8 cellular contexts compared by ENCODE assay signal in genomic region chr10:101355307-101355706, GRCh38. TPM values are rescaled to one million over a fixed set of nuclear protein-coding genes. Genes with fewer than 3 reads are reported as not detected.
A peak's percentile ranks its signal among the peaks of the same experiment; 100 is the strongest.
DNase-seq lines count a peak whose midpoint lies in the region; ATAC-seq and TF ChIP-seq lines count a peak whose summit lies in the region.

No MANE protein-coding gene starts in this region.

- H3K4me3 ChIP-seq in GM23338 (peak overlapping the region; percentile 70), Panc1 (ENCODE audit: low read depth in 2 of 2, low read length in 2 of 2) (peak overlapping the region; percentile 70 to 77), epithelial cell of proximal tubule (ENCODE audit: low read depth, low read length) (peak overlapping the region; percentile 85), rectal smooth muscle tissue (ENCODE audit: low read length) (peak overlapping the region; percentile 94)

- ATAC-seq in GM23338 (no peak), Panc1 (no peak), GM18909 (IDR thresholded peaks at IDR 0.05; ENCODE audit: poor library complexity, unreplicated experiment) (no peak)

- POLR2A ChIA-PET in Panc1 (lab: Charles Lee), result no interaction called here

- H3K9me3 ChIP-seq in Panc1 (ENCODE audit: control insufficient read depth, insufficient read depth, low read depth, low read length), result no peaks in the 10 kb centered on the region

- no peak for TF ChIP-seq CTCF in GM23338 (conservative IDR thresholded peaks at IDR 0.05; ENCODE audit: low read depth in 2 of 2)
- TF ChIP-seq CTCF in Panc1 (IDR thresholded peaks at IDR 0.05), result no peak
- no peak for TF ChIP-seq CTCF in epithelial cell of proximal tubule (conservative IDR thresholded peaks at IDR 0.05; ENCODE audit: low read depth, low read length)

- peaks cover 38% of the 10 kb centered on the region for H3K79me2 ChIP-seq in GM23338 (replicated peaks; ENCODE audit: insufficient read depth)

- H2AFZ ChIP-seq in GM23338, result no peak overlapping the region

- peaks cover 13% of the 10 kb centered on the region for H3K4me1 ChIP-seq in GM23338 (ENCODE audit: insufficient read depth)
- peaks cover 9% of the 10 kb centered on the region; the same call in 1 of the 2 replicates for H3K4me1 ChIP-seq in Panc1 (ENCODE audit: control insufficient read depth, insufficient read depth, low read length)
- H3K4me1 ChIP-seq in rectal smooth muscle tissue (ENCODE audit: control insufficient read depth, insufficient read depth, low read length), result peaks cover 7% of the 10 kb centered on the region

- H3F3A ChIP-seq in GM23338 (replicated peaks; ENCODE audit: low read depth), result peaks cover 6% of the 10 kb centered on the region; the same call in 1 of the 2 replicates

- no peaks in the 10 kb centered on the region for H4K20me1 ChIP-seq in GM23338 (replicated peaks; ENCODE audit: insufficient read depth)

- H3K27me3 Mint-ChIP-seq in GM23338 (ENCODE audit: insufficient read depth, low read depth, poor library complexity), result peaks cover 14% of the 10 kb centered on the region

- H3K27me3 ChIP-seq in GM23338 (ENCODE audit: insufficient read depth) (no peaks in the 10 kb centered on the region), Panc1 (ENCODE audit: control insufficient read depth, insufficient read depth, low read length) (no peaks in the 10 kb centered on the region), rectal smooth muscle tissue (ENCODE audit: control insufficient read depth, insufficient read depth, low read length) (no peaks in the 10 kb centered on the region)

- CTCF ChIA-PET in Panc1 (lab: Charles Lee), result no interaction called here

- in situ Hi-C loops in Panc1 (cut with HindIII; ENCODE audit: low pct_unique_long_range_greater_than_20kb, low sequenced_read_pairs) (no loop called here), KBM-7 (cut with MboI; ENCODE audit: low pct_unique_long_range_greater_than_20kb, low sequenced_read_pairs) (no loop called here)

- H3K36me3 ChIP-seq in GM23338 (ENCODE audit: insufficient read depth) (no peaks in the 10 kb centered on the region), Panc1 (ENCODE audit: control insufficient read depth, insufficient read depth, low read length) (peaks cover 7% of the 10 kb centered on the region; the same call in 1 of the 2 replicates), rectal smooth muscle tissue (ENCODE audit: control insufficient read depth, insufficient read depth, low read length) (no peaks in the 10 kb centered on the region)

- H3K36me3 Mint-ChIP-seq in GM23338 (ENCODE audit: low read depth), result peaks cover 3% of the 10 kb centered on the region; the same call in 1 of the 3 replicates

- H3K27ac ChIP-seq in GM23338 (ENCODE audit: low read depth), result no peak overlapping the region
- peak overlapping the region; percentile 79; the same call in 1 of the 2 replicates for H3K27ac ChIP-seq in Panc1 (ENCODE audit: low read length)
- peak overlapping the region; percentile 92 for H3K27ac ChIP-seq in rectal smooth muscle tissue (ENCODE audit: low read depth, low read length)

- DNase-seq in GM23338 (ENCODE audit: low spot score) (no peak), Panc1 (ENCODE audit: low read depth, low spot score) (no peak), epithelial cell of proximal tubule (ENCODE audit: low read depth) (no peak), KBM-7 (no peak), cerebellar nuclear complex (lab: John Stamatoyannopoulos, UW) (no peak), islet precursor cell (no peak)

- H3K9ac ChIP-seq in rectal smooth muscle tissue (ENCODE audit: low read length), result no peak overlapping the region

- no peak overlapping the region for H3K27ac Mint-ChIP-seq in GM23338

- no peaks in the 10 kb centered on the region; the same call in 2 of the 3 replicates for H3K9me3 Mint-ChIP-seq in GM23338

- no peaks in the 10 kb centered on the region for H3K9me2 ChIP-seq in GM23338 (ENCODE audit: insufficient read depth)

- intact Hi-C loops in Panc1 (cut with micrococcal nuclease; ENCODE audit: unreplicated experiment), result no loop called here

- BruUV-seq in Panc1 (replicated peaks; lab: Mats Ljungman, UMichigan), result TSS peak; percentile 82

- peak overlapping the region; percentile 87 for H3K4me2 ChIP-seq in GM23338

- H3K4me1 Mint-ChIP-seq in GM23338, result peaks cover 10% of the 10 kb centered on the region

- peak overlapping the region; percentile 91 for H3K4me3 Mint-ChIP-seq in GM23338

TF ChIP-seq in GM23338, 12 proteins besides CTCF, POLR2A, EP300 and RAD21 (continues in another document):
- TF ChIP-seq, protein P1, sequence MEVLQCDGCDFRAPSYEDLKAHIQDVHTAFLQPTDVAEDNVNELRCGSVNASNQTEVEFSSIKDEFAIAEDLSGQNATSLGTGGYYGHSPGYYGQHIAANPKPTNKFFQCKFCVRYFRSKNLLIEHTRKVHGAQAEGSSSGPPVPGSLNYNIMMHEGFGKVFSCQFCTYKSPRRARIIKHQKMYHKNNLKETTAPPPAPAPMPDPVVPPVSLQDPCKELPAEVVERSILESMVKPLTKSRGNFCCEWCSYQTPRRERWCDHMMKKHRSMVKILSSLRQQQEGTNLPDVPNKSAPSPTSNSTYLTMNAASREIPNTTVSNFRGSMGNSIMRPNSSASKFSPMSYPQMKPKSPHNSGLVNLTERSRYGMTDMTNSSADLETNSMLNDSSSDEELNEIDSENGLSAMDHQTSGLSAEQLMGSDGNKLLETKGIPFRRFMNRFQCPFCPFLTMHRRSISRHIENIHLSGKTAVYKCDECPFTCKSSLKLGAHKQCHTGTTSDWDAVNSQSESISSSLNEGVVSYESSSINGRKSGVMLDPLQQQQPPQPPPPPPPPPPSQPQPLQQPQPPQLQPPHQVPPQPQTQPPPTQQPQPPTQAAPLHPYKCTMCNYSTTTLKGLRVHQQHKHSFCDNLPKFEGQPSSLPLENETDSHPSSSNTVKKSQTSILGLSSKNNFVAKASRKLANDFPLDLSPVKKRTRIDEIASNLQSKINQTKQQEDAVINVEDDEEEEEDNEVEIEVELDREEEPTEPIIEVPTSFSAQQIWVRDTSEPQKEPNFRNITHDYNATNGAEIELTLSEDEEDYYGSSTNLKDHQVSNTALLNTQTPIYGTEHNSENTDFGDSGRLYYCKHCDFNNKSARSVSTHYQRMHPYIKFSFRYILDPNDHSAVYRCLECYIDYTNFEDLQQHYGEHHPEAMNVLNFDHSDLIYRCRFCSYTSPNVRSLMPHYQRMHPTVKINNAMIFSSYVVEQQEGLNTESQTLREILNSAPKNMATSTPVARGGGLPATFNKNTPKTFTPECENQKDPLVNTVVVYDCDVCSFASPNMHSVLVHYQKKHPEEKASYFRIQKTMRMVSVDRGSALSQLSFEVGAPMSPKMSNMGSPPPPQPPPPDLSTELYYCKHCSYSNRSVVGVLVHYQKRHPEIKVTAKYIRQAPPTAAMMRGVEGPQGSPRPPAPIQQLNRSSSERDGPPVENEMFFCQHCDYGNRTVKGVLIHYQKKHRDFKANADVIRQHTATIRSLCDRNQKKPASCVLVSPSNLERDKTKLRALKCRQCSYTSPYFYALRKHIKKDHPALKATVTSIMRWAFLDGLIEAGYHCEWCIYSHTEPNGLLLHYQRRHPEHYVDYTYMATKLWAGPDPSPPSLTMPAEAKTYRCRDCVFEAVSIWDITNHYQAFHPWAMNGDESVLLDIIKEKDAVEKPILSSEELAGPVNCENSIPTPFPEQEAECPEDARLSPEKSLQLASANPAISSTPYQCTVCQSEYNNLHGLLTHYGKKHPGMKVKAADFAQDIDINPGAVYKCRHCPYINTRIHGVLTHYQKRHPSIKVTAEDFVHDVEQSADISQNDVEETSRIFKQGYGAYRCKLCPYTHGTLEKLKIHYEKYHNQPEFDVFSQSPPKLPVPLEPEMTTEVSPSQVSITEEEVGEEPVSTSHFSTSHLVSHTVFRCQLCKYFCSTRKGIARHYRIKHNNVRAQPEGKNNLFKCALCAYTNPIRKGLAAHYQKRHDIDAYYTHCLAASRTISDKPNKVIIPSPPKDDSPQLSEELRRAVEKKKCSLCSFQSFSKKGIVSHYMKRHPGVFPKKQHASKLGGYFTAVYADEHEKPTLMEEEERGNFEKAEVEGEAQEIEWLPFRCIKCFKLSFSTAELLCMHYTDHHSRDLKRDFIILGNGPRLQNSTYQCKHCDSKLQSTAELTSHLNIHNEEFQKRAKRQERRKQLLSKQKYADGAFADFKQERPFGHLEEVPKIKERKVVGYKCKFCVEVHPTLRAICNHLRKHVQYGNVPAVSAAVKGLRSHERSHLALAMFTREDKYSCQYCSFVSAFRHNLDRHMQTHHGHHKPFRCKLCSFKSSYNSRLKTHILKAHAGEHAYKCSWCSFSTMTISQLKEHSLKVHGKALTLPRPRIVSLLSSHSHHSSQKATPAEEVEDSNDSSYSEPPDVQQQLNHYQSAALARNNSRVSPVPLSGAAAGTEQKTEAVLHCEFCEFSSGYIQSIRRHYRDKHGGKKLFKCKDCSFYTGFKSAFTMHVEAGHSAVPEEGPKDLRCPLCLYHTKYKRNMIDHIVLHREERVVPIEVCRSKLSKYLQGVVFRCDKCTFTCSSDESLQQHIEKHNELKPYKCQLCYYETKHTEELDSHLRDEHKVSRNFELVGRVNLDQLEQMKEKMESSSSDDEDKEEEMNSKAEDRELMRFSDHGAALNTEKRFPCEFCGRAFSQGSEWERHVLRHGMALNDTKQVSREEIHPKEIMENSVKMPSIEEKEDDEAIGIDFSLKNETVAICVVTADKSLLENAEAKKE (CRISPR knock-in tag; IDR thresholded peaks at IDR 0.05), result no peak
- no peak for TF ChIP-seq NANOG (IDR thresholded peaks at IDR 0.05; ENCODE audit: borderline replicate concordance)
- TF ChIP-seq EZH2 (IDR thresholded peaks at IDR 0.05; ENCODE audit: low read depth, unreplicated experiment), result no peak
- TF ChIP-seq ZNF331 (CRISPR knock-in tag; IDR thresholded peaks at IDR 0.05; ENCODE audit: low read depth), result no peak
- TF ChIP-seq STAT1 (IDR thresholded peaks at IDR 0.05; ENCODE audit: unreplicated experiment), result no peak

RNA-seq across cellular contexts. Expression of gene BTRC, which starts 1.3 kb away (rescaled TPM):
- total RNA-seq in GM23338 (2014; rRNA removed; shearing (Covaris generic)), result 14.8 and 17.5 TPM in 2 replicates
- 10.0 and 12.2 TPM in 2 replicates for polyA plus RNA-seq in GM23338 (2016; fragmentation: Nextera tagmentation; extraction: Ambion mirVana)
- 22.1 TPM for total RNA-seq in Panc1 (2021; ENCODE audit: unreplicated experiment)
- polyA plus RNA-seq in Panc1 (2012; ENCODE audit: insufficient read length), result 8.0 TPM
- 7.4 and 14.2 TPM in 2 replicates for total RNA-seq in epithelial cell of proximal tubule
